12 cellular contexts compared by ENCODE assay signal in genomic region chr22:22816766-22817410, GRCh38.
"Had no signal": no experiment of that assay in that cellular context is flagged by ENCODE, and none has a peak within 500 bp of the region (broad histone marks: within the 10 kb centered on the region; RNA-seq: fewer than 3 reads in every experiment).

No MANE protein-coding gene starts in this region.

- H3K4me3 ChIP-seq: body of pancreas, skin epidermis had no signal

- H3K9me3 Mint-ChIP-seq: activated B cell treated with CpG ODN at 0.5 μM for 24 hours; dendritic cell treated with granulocyte-macrophage colony-stimulating factor and Interleukin-4, amounts not matched to agents 40 ng/mL and 50 ng/mL, for 4 days had no signal

- H3K4me3 Mint-ChIP-seq: activated B cell treated with CpG ODN at 0.5 μM for 24 hours; dendritic cell treated with granulocyte-macrophage colony-stimulating factor and Interleukin-4, amounts not matched to agents 40 ng/mL and 50 ng/mL, for 4 days had no signal

- H3K27ac Mint-ChIP-seq: activated B cell treated with CpG ODN at 0.5 μM for 24 hours; dendritic cell treated with granulocyte-macrophage colony-stimulating factor and Interleukin-4, amounts not matched to agents 40 ng/mL and 50 ng/mL, for 4 days had no signal

- H3K27me3 ChIP-seq: body of pancreas, neutrophil had no signal

- H3K27me3 Mint-ChIP-seq: dendritic cell treated with granulocyte-macrophage colony-stimulating factor and Interleukin-4, amounts not matched to agents 40 ng/mL and 50 ng/mL, for 4 days had no signal

- H3K9me3 ChIP-seq: body of pancreas, neutrophil had no signal

- ATAC-seq: body of pancreas had no signal

- H3K4me1 ChIP-seq: body of pancreas had no signal

- H3K27ac ChIP-seq: body of pancreas, neutrophil had no signal

- H3K36me3 ChIP-seq: neutrophil had no signal

- DNase-seq: activated B cell treated with CpG ODN at 0.5 μM for 24 hours; activated CD4-positive, alpha-beta T cell treated with anti-CD3 and anti-CD28 coated beads, Interleukin-2, amount 50 U/mL, for 4 hours; activated naive CD4-positive, alpha-beta T cell treated with Interleukin-2 at 50 U/mL for 16 hours; body of pancreas; central memory CD4-positive, alpha-beta T cell; erythroblast; hippocampal formation; kidney glomerular epithelial cell; posterior cingulate gyrus had no signal
